ENCODE assay signal across 8 cellular contexts in genomic region chr1:234610582-234611152, GRCh38. TPM values are rescaled to one million over a fixed set of nuclear protein-coding genes. Genes with fewer than 3 reads are reported as not detected.
A peak's percentile ranks its signal among the peaks of the same experiment; 100 is the strongest.
DNase-seq lines count a peak whose midpoint lies in the region; ATAC-seq and TF ChIP-seq lines count a peak whose summit lies in the region.

No MANE protein-coding gene starts in this region.

- H4K20me1 ChIP-seq in mammary epithelial cell (ENCODE audit: insufficient read depth, low read length) (no peaks in the 10 kb centered on the region), smooth muscle cell (ENCODE audit: low read depth) (peaks cover 30% of the 10 kb centered on the region)

- H3K9me3 Mint-ChIP-seq in WTC11 = no peaks in the 10 kb centered on the region

- H3K4me1 ChIP-seq in mammary epithelial cell (ENCODE audit: insufficient read depth, low read length) (peaks cover 44% of the 10 kb centered on the region), smooth muscle cell (ENCODE audit: low read depth) (peaks cover 49% of the 10 kb centered on the region)

- no peak overlapping the region for H2AFZ ChIP-seq in mammary epithelial cell (ENCODE audit: low read depth, low read length)
- no peak overlapping the region for H2AFZ ChIP-seq in smooth muscle cell (ENCODE audit: low read depth)

- H3K4me3 ChIP-seq in mammary epithelial cell (replicated peaks in 1 of 3; ENCODE audit: insufficient read depth in 1 of 3, low read depth in 2 of 3, low read length in 3 of 3) = peak overlapping the region; percentile 46 to 49 (median 48)
- peak overlapping the region; percentile 75 for H3K4me3 ChIP-seq in smooth muscle cell

- dilution Hi-C loops in mammary epithelial cell (cut with HindIII; ENCODE audit: low sequenced_read_pairs) = loop anchor here (10.0 kb wide), 1 partner anchor 94 kb away; no protein-coding TSS in a partner anchor

- peaks cover 12% of the 10 kb centered on the region for H3K36me3 ChIP-seq in mammary epithelial cell (ENCODE audit: insufficient read depth, low read length)
- H3K36me3 ChIP-seq in smooth muscle cell (ENCODE audit: low read depth) = no peaks in the 10 kb centered on the region

- intact Hi-C loops in mammary epithelial cell (cut with micrococcal nuclease) = loop anchor here (1.0 to 5.0 kb wide), 6 partner anchors 37 to 473 kb away; no protein-coding TSS in a partner anchor

- peaks cover 37% of the 10 kb centered on the region for H3K79me2 ChIP-seq in mammary epithelial cell (ENCODE audit: insufficient read depth, low read length)
- peaks cover 32% of the 10 kb centered on the region for H3K79me2 ChIP-seq in smooth muscle cell (ENCODE audit: low read depth)

- in situ Hi-C loops in mammary epithelial cell (cut with MboI; ENCODE audit: low sequenced_read_pairs in 2 of 2) = loop anchor here (5.0 to 25.0 kb wide), 5 partner anchors 47 to 462 kb away; no protein-coding TSS in a partner anchor

- ATAC-seq in GM18909 (IDR thresholded peaks at IDR 0.05; ENCODE audit: poor library complexity, unreplicated experiment) (peak; percentile 56), HG03139 (IDR thresholded peaks at IDR 0.05; ENCODE audit: unreplicated experiment) (peak; percentile 36), WTC11 (peak; percentile 65)

- H3K27me3 ChIP-seq in mammary epithelial cell (ENCODE audit: insufficient read depth, low read length) = no peaks in the 10 kb centered on the region
- H3K27me3 ChIP-seq in smooth muscle cell (ENCODE audit: low read depth) = no peaks in the 10 kb centered on the region

- H3K27ac ChIP-seq in mammary epithelial cell (ENCODE audit: insufficient read depth, low read depth, low read length) (peak overlapping the region; percentile 99), smooth muscle cell (ENCODE audit: low read depth) (peak overlapping the region; percentile 100)

- peak overlapping the region; percentile 99 for H3K27ac Mint-ChIP-seq in WTC11

- peak; percentile 92 for DNase-seq in AG08395 (ENCODE audit: low spot score)
- DNase-seq in NCI-H226 = peak; percentile 81
- peak; percentile 87 for DNase-seq in WTC11 (ENCODE audit: low spot score)
- peak; percentile 92 for DNase-seq in mammary epithelial cell
- peak; percentile 85 for DNase-seq in iPS-NIHi7 (ENCODE audit: extremely low spot score)
- DNase-seq in smooth muscle cell (lab: John Stamatoyannopoulos, UW; ENCODE audit: unreplicated experiment) = peak; percentile 97

- peaks cover 39% of the 10 kb centered on the region for H3F3A ChIP-seq in smooth muscle cell (ENCODE audit: low read depth)

- H3K27me3 Mint-ChIP-seq in WTC11 (ENCODE audit: low read depth) = no peaks in the 10 kb centered on the region

- WGBS in mammary epithelial cell (ENCODE audit: low coverage, missing lambda C conversion rate) = 0% methylated on average over 10 of the region's 65 CpGs
- under 1% methylated on average over 49 of the region's 65 CpGs for WGBS in smooth muscle cell (ENCODE audit: low lambda C conversion rate)

- H3K4me2 ChIP-seq in mammary epithelial cell (ENCODE audit: insufficient read depth, low read depth, low read length) (peak overlapping the region; percentile 77), smooth muscle cell (peak overlapping the region; percentile 98)

- H3K9me3 ChIP-seq in mammary epithelial cell (replicated peaks; ENCODE audit: insufficient read depth, low read length) (no peaks in the 10 kb centered on the region), smooth muscle cell (replicated peaks; ENCODE audit: low read depth) (no peaks in the 10 kb centered on the region)

- CTCF ChIA-PET in WTC11 (lab: Charles Lee) = interaction anchor here (0.7 to 3.3 kb wide), 8 partner anchors 10 to 483 kb away, joined by 3 to 13 read pairs (median 5); no protein-coding TSS in a partner anchor
- CTCF ChIA-PET in mammary epithelial cell (lab: Charles Lee; ENCODE audit: low non-redundant PET) = interaction anchor here (0.6 to 0.8 kb wide), 4 partner anchors 111 to 1199 kb away, joined by 4 to 18 read pairs (median 6); no protein-coding TSS in a partner anchor

- H3K9ac ChIP-seq in mammary epithelial cell (ENCODE audit: insufficient read depth, low read length) (peak overlapping the region; percentile 99), smooth muscle cell (ENCODE audit: low read depth) (peak overlapping the region; percentile 97)

- peaks cover 26% of the 10 kb centered on the region for H3K36me3 Mint-ChIP-seq in WTC11

- POLR2A ChIA-PET in WTC11 (lab: Charles Lee) = interaction anchor here (0.8 to 3.6 kb wide), 11 partner anchors 10 to 480 kb away, joined by 3 to 30 read pairs (median 3); no protein-coding TSS in a partner anchor

- no peak for TF ChIP-seq CTCF in WTC11 (IDR thresholded peaks at IDR 0.05)
- TF ChIP-seq CTCF in mammary epithelial cell (conservative IDR thresholded peaks at IDR 0.05 in 1 of 2, IDR thresholded peaks at IDR 0.05 in 1 of 2; ENCODE audit: extremely low read depth in 1 of 2, insufficient read depth in 1 of 2, low read depth in 1 of 2, low read length in 2 of 2) = peak in 1 of 2 donors; percentile 24
- TF ChIP-seq CTCF in smooth muscle cell (IDR thresholded peaks at IDR 0.05; ENCODE audit: borderline replicate concordance, insufficient read depth, poor library complexity, severe bottlenecking) = no peak

- H3K4me1 Mint-ChIP-seq in WTC11 = peaks cover 55% of the 10 kb centered on the region

- H3K4me3 Mint-ChIP-seq in WTC11 = peak overlapping the region; percentile 85

- BruUV-seq in mammary epithelial cell (replicated peaks; lab: Mats Ljungman, UMichigan) = TSS peak; percentile 44

TF ChIP-seq in WTC11, 78 proteins besides CTCF, POLR2A, EP300 and RAD21 (continues in another document):
- TF ChIP-seq ZBTB21 (CRISPR knock-in tag; IDR thresholded peaks at IDR 0.05; ENCODE audit: borderline replicate concordance) (no peak), ATF2 (CRISPR knock-in tag; IDR thresholded peaks at IDR 0.05; ENCODE audit: borderline replicate concordance, low read depth) (no peak), AR (CRISPR knock-in tag; IDR thresholded peaks at IDR 0.05) (no peak), USF2 (CRISPR knock-in tag; IDR thresholded peaks at IDR 0.05) (peak; percentile 50; the same call in 1 of the 2 replicates), SMAD3 (CRISPR knock-in tag; IDR thresholded peaks at IDR 0.05; ENCODE audit: borderline replicate concordance) (no peak), ZSCAN18 (CRISPR knock-in tag; IDR thresholded peaks at IDR 0.05) (no peak), ELF4 (CRISPR knock-in tag; IDR thresholded peaks at IDR 0.05; ENCODE audit: low read depth) (0 out of 2 replicates have a peak, but pooled peaks have one; percentile 62)

RNA-seq across cellular contexts. Expression of gene IRF2BP2, which starts 0.7 kb away (rescaled TPM):
- total RNA-seq in WTC11 (2021) (61.9 to 70.9 TPM (median 62.4 TPM) in 3 replicates), mammary epithelial cell (100 to 1,000 TPM in 1 of 2 donors, 10 to 100 TPM in 1; 75.3 to 109 TPM), smooth muscle cell (89.5 and 101 TPM in 2 replicates)
- polyA plus RNA-seq in mammary epithelial cell (63.4 TPM), smooth muscle cell (40.3 and 44.5 TPM in 2 replicates)
- polyA minus RNA-seq in mammary epithelial cell = 33.1 TPM

Comparison
In these comparisons a context has a peak if more than half of its experiments do, and no peak if none do; other contexts are left out.
1. Peak in every context shown above with its lines: DNase-seq, ATAC-seq, H3K4me3 ChIP-seq and H3K27ac ChIP-seq.